1 cellular context compared by ENCODE assay signal in the genomic region with DNA sequence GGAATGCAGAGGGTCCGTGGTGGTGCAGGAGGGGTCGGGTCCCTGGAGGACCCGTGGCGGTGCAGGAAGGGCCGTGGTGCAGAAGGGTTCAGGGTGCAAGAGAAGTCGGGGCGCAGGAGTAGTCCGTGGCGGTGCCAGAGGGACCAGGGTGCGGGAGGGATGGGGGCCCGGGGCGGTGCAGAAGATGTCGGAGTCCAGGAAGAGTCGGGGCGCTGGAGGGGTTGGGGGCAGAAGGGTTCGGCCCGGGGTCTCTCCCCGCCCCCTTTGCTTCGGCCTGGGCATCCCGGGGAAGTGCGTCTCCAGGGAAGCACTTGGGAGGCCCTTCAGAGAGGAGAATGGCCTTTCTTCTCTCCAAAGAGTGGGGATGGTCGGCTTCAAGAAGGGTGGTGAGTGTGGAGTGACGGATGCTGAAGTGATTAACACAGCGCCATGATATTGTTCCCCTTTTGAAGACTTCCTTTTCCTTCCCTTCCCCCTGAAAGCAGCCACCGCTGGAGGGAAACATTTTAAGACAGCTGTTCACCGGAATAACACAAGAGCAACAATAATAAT.
TF ChIP-seq lines count a peak whose summit lies in the region.

No MANE protein-coding gene starts in this region.

TF ChIP-seq in liver, 16 proteins besides CTCF, POLR2A, EP300 and RAD21 (continued from another document):
- TF ChIP-seq GABPA (IDR thresholded peaks at IDR 0.05 in 1 of 2, conservative IDR thresholded peaks at IDR 0.05 in 1 of 2) (no peak), YY1 (IDR thresholded peaks at IDR 0.05) (no peak), HNF4A (conservative IDR thresholded peaks at IDR 0.05) (no peak), JUND (IDR thresholded peaks at IDR 0.05) (no peak), TAF1 (conservative IDR thresholded peaks at IDR 0.05) (no peak), SP1 (IDR thresholded peaks at IDR 0.05) (no peak), EGR1 (IDR thresholded peaks at IDR 0.05; ENCODE audit: low read depth in 2 of 2) (no peak), FOXA1 (IDR thresholded peaks at IDR 0.05) (no peak), FOXA2 (IDR thresholded peaks at IDR 0.05) (no peak)
- TF ChIP-seq, protein P1, sequence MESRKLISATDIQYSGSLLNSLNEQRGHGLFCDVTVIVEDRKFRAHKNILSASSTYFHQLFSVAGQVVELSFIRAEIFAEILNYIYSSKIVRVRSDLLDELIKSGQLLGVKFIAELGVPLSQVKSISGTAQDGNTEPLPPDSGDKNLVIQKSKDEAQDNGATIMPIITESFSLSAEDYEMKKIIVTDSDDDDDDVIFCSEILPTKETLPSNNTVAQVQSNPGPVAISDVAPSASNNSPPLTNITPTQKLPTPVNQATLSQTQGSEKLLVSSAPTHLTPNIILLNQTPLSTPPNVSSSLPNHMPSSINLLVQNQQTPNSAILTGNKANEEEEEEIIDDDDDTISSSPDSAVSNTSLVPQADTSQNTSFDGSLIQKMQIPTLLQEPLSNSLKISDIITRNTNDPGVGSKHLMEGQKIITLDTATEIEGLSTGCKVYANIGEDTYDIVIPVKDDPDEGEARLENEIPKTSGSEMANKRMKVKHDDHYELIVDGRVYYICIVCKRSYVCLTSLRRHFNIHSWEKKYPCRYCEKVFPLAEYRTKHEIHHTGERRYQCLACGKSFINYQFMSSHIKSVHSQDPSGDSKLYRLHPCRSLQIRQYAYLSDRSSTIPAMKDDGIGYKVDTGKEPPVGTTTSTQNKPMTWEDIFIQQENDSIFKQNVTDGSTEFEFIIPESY (IDR thresholded peaks at IDR 0.05), result no peak
- TF ChIP-seq, protein P2, sequence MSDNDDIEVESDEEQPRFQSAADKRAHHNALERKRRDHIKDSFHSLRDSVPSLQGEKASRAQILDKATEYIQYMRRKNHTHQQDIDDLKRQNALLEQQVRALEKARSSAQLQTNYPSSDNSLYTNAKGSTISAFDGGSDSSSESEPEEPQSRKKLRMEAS (IDR thresholded peaks at IDR 0.05), result no peak
- TF ChIP-seq, protein P3, sequence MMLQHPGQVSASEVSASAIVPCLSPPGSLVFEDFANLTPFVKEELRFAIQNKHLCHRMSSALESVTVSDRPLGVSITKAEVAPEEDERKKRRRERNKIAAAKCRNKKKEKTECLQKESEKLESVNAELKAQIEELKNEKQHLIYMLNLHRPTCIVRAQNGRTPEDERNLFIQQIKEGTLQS (IDR thresholded peaks at IDR 0.05), result no peak
TF ChIP-seq in liver: peak in this region for 0.
